Comparison of ENCODE assay signal across 26 cellular contexts in the genomic region with DNA sequence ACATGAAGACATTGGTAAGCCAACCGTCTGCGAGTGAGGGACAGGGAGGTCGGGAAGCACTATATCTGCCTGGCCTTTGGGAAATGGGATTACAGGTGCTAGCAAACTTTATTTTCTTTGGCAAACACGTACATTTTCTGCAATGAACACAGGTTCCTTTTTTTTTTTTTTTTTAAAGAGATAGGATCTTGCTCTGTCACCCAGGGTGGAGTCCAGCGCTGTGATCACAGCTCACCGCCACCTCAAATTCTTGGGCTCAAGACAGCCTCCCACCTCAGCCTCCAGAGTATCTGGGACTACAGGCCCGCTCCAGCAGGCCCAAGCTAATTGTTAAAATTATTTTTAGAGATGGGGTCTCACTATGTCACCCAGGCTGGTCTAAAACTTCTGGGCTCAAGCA. TPM values are rescaled to one million over a fixed set of nuclear protein-coding genes. Genes with fewer than 3 reads are reported as not detected.
"Had no signal": no experiment of that assay in that cellular context is flagged by ENCODE, and none has a peak within 500 bp of the region (broad histone marks: within the 10 kb centered on the region; RNA-seq: fewer than 3 reads in every experiment).

No MANE protein-coding gene starts in this region.

- DNase-seq: colonic mucosa; effector CD8-positive, alpha-beta T cell; endodermal cell; esophagus squamous epithelium; foreskin melanocyte; head of caudate nucleus; natural killer cell; small intestine; stimulated activated CD4-positive, alpha-beta T cell treated with anti-CD3 and anti-CD28 coated beads, Interleukin-12 subunit alpha, Interleukin-12 subunit beta, amount 100 ng/mL, for 4 hours; stimulated activated CD4-positive, alpha-beta T cell treated with anti-CD3 and anti-CD28 coated beads, Interleukin-2, amount 100 ng/mL, for 24 hours; stimulated activated CD4-positive, alpha-beta T cell treated with anti-CD3 and anti-CD28 coated beads, Interleukin-4, amount 100 ng/mL, for 24 hours; stimulated activated naive CD4-positive, alpha-beta T cell treated with Interleukin-2 at 50 U/mL for 16 hours; stomach; thyroid gland; trophoblast cell had no signal

- H3K27ac ChIP-seq: colonic mucosa, hepatocyte, parathyroid adenoma, right lobe of liver, vagina had no signal

- H3K9me3 Mint-ChIP-seq: dendritic cell treated with granulocyte-macrophage colony-stimulating factor and Interleukin-4, amounts not matched to agents 40 ng/mL and 50 ng/mL, for 4 days; endodermal cell; memory B cell; natural killer cell; stimulated activated effector memory CD8-positive, alpha-beta T cell treated with anti-CD3 and anti-CD28 coated beads, Interleukin-12 subunit alpha, Interleukin-12 subunit beta, amount 100 ng/mL, for 72 hours had no signal

- H3K4me3 Mint-ChIP-seq: dendritic cell treated with granulocyte-macrophage colony-stimulating factor and Interleukin-4, amounts not matched to agents 40 ng/mL and 50 ng/mL, for 4 days; endodermal cell; memory B cell; natural killer cell; stimulated activated effector memory CD8-positive, alpha-beta T cell treated with anti-CD3 and anti-CD28 coated beads, Interleukin-12 subunit alpha, Interleukin-12 subunit beta, amount 100 ng/mL, for 72 hours had no signal

- H3K27me3 ChIP-seq: colonic mucosa, esophagus squamous epithelium, hepatocyte, right lobe of liver, stomach, thyroid gland, vagina had no signal

- ATAC-seq: left ventricle myocardium superior; natural killer cell; stimulated activated effector memory CD8-positive, alpha-beta T cell treated with anti-CD3 and anti-CD28 coated beads, Interleukin-12 subunit alpha, Interleukin-12 subunit beta, amount 100 ng/mL, for 72 hours had no signal

- H3K36me3 Mint-ChIP-seq: natural killer cell had no signal

- H3K4me1 Mint-ChIP-seq: endodermal cell, memory B cell had no signal

- H2AFZ ChIP-seq: hepatocyte, parathyroid adenoma had no signal

- H3K4me3 ChIP-seq: colonic mucosa, esophagus squamous epithelium, hepatocyte, lung, right lobe of liver, stomach, thyroid gland, vagina had no signal

- H3K27me3 Mint-ChIP-seq: dendritic cell treated with granulocyte-macrophage colony-stimulating factor and Interleukin-4, amounts not matched to agents 40 ng/mL and 50 ng/mL, for 4 days; memory B cell; progenitor cell of endocrine pancreas had no signal

- H3K4me2 ChIP-seq: hepatocyte had no signal

- H3K4me1 ChIP-seq: colonic mucosa, parathyroid adenoma, thyroid gland had no signal

- H3K9me3 ChIP-seq: colonic mucosa, esophagus squamous epithelium, right lobe of liver, stomach, thyroid gland, vagina had no signal

- H3K27ac Mint-ChIP-seq: dendritic cell treated with granulocyte-macrophage colony-stimulating factor and Interleukin-4, amounts not matched to agents 40 ng/mL and 50 ng/mL, for 4 days; memory B cell; natural killer cell; stimulated activated effector memory CD8-positive, alpha-beta T cell treated with anti-CD3 and anti-CD28 coated beads, Interleukin-12 subunit alpha, Interleukin-12 subunit beta, amount 100 ng/mL, for 72 hours had no signal

- H3K9ac ChIP-seq: parathyroid adenoma had no signal

RNA-seq across cellular contexts. Expression of gene CTXN1, which starts 55.3 kb away (rescaled TPM):
- total RNA-seq: mononuclear cell had no signal
